ENCODE assay signal across 8 cellular contexts in genomic region chr1:120117371-120118177, GRCh38. TPM values are rescaled to one million over a fixed set of nuclear protein-coding genes. Genes with fewer than 3 reads are reported as not detected.
DNase-seq lines count a peak whose midpoint lies in the region; ATAC-seq and TF ChIP-seq lines count a peak whose summit lies in the region.
"Not testable (repeated sequence)": the region's sequence is repeated elsewhere in the genome, so short reads cannot be mapped to it uniquely, and the experiment has no call there.

No MANE protein-coding gene starts in this region.

- H3K9ac ChIP-seq in adipocyte (ENCODE audit: low read length): not testable (repeated sequence)

- intact Hi-C loops in Right ventricle myocardium superior (cut with DNase I): not testable (repeated sequence)

- H3K36me3 Mint-ChIP-seq in nephron progenitor cell (ENCODE audit: low read depth): not testable (repeated sequence)

- not testable (repeated sequence) for H3K9me3 ChIP-seq in adipocyte (ENCODE audit: control insufficient read depth, low read length)

- H3K27ac ChIP-seq in ACC112 (ENCODE audit: low read depth, low read length): peak overlapping the region; percentile 41

- peaks cover 10% of the 10 kb centered on the region for H3K4me1 Mint-ChIP-seq in nephron progenitor cell

- H3K36me3 ChIP-seq in ACC112 (ENCODE audit: insufficient read depth, low read length); adipocyte (ENCODE audit: control insufficient read depth, insufficient read depth, low read length, severe bottlenecking): not testable (repeated sequence)

- H3K4me3 Mint-ChIP-seq in nephron progenitor cell: not testable (repeated sequence)

- not testable (repeated sequence) for TF ChIP-seq CTCF in nephron progenitor cell (IDR thresholded peaks at IDR 0.05)

- not testable (repeated sequence) for H3K79me2 ChIP-seq in ACC112 (ENCODE audit: control insufficient read depth, insufficient read depth, low read length, unreplicated experiment)

- H3K27me3 Mint-ChIP-seq in nephron progenitor cell (ENCODE audit: low read depth, poor library complexity): not testable (repeated sequence)

- H3K27me3 ChIP-seq in ACC112 (ENCODE audit: insufficient read depth, low read length); adipocyte (replicated peaks; ENCODE audit: control insufficient read depth, insufficient read depth, low read length): not testable (repeated sequence)

- not testable (repeated sequence) for H3K4me1 ChIP-seq in ACC112 (ENCODE audit: control insufficient read depth, insufficient read depth, low read length, unreplicated experiment); adipocyte (ENCODE audit: control insufficient read depth, insufficient read depth, low read length)

- H2AFZ ChIP-seq in ACC112 (ENCODE audit: low read length, unreplicated experiment): not testable (repeated sequence)

- DNase-seq in LHCN-M2 (ENCODE audit: low read depth) (peak; percentile 16), adipocyte (ENCODE audit: low read depth) (peak; percentile 32), Right ventricle myocardium superior (peak; percentile 52)
- DNase-seq in nephron progenitor cell: not testable (repeated sequence)

- H3K27ac Mint-ChIP-seq in nephron progenitor cell: peak overlapping the region; percentile 70

- ATAC-seq in GM18517 (IDR thresholded peaks at IDR 0.05; ENCODE audit: unreplicated experiment): peak; percentile 57
- ATAC-seq in GM21528 (IDR thresholded peaks at IDR 0.05; ENCODE audit: low FRiP score, unreplicated experiment): peak; percentile 56
- peak; percentile 32 for ATAC-seq in HG03060 (IDR thresholded peaks at IDR 0.05; ENCODE audit: low read depth, unreplicated experiment)
- peak; percentile 81 for ATAC-seq in Right ventricle myocardium superior (ENCODE audit: poor library complexity)

- H3K4me3 ChIP-seq in ACC112 (ENCODE audit: low read depth, low read length); adipocyte (ENCODE audit: low read length): not testable (repeated sequence)

- not testable (repeated sequence) for H3K9me3 Mint-ChIP-seq in nephron progenitor cell

RNA-seq across cellular contexts. Expression of gene NOTCH2, which starts 48.1 kb away (rescaled TPM):
- total RNA-seq in LHCN-M2 (2014; rRNA removed) (129 and 140 TPM in 2 replicates), Right ventricle myocardium superior (20.1 TPM)
- polyA plus RNA-seq in LHCN-M2 (2012): 34.5 TPM

RNA-seq across cellular contexts. Expression of gene SEC22B, which starts 58.7 kb away (rescaled TPM):
- 44.6 and 45.5 TPM in 2 replicates for total RNA-seq in LHCN-M2 (2014; rRNA removed)
- 32.4 TPM for polyA plus RNA-seq in LHCN-M2 (2012)
- 12.4 TPM for total RNA-seq in Right ventricle myocardium superior
